Comparison of ENCODE assay signal across 17 cellular contexts in genomic region chr2:85718006-85718391, GRCh38. TPM values are rescaled to one million over a fixed set of nuclear protein-coding genes. Genes with fewer than 3 reads are reported as not detected.
DNase-seq lines count a peak whose midpoint lies in the region; ATAC-seq and TF ChIP-seq lines count a peak whose summit lies in the region.
"Had no signal": no experiment of that assay in that cellular context is flagged by ENCODE, and none has a peak within 500 bp of the region (broad histone marks: within the 10 kb centered on the region; RNA-seq: fewer than 3 reads in every experiment).

No MANE protein-coding gene starts in this region.

- CTCF ChIA-PET in HCT116 (lab: Charles Lee): interaction anchor here (0.9 to 3.3 kb wide), 2 partner anchors 11 to 81 kb away, joined by 4 to 24 read pairs; no protein-coding TSS in a partner anchor

- ATAC-seq in HCT116: no peak
- ATAC-seq in SK-N-SH treated with all-trans-retinoic acid at 6 μM for 48 hours: peak; percentile 79
- peak; percentile 4 for ATAC-seq in gastroesophageal sphincter
- ATAC-seq in HG03457 (IDR thresholded peaks at IDR 0.05; ENCODE audit: unreplicated experiment): no peak
- ATAC-seq in GM21367 (IDR thresholded peaks at IDR 0.05; ENCODE audit: unreplicated experiment): no peak
- ATAC-seq: right cardiac atrium had no signal

- H2AFZ ChIP-seq in HCT116 (ENCODE audit: low read depth, low read length, poor library complexity, severe bottlenecking): no peak overlapping the region

- intact Hi-C loops in HCT116 (cut with micrococcal nuclease): no loop called here

- TF ChIP-seq RAD21 in HCT116 (IDR thresholded peaks at IDR 0.05; ENCODE audit: low read depth): peak; percentile 36; the same call in 1 of the 2 replicates

- TF ChIP-seq EP300 in gastroesophageal sphincter (IDR thresholded peaks at IDR 0.05): no peak

- RAD21 ChIA-PET in HCT116 (lab: Charles Lee; ENCODE audit: low non-redundant PET in 1 of 2, low total read pairs in 2 of 2, uncharacterized antibody in 2 of 2, unreplicated experiment in 2 of 2): no interaction called here

- no peak overlapping the region for H3K4me2 ChIP-seq in HCT116 (ENCODE audit: low read length)

- DNase-seq in HCT116 (ENCODE audit: low read depth, low spot score): no peak
- peak; percentile 51 for DNase-seq in NB4 (ENCODE audit: low read depth)
- no peak for DNase-seq in RKO (ENCODE audit: low spot score)
- DNase-seq: activated CD4-positive, alpha-beta memory T cell treated with anti-CD3 and anti-CD28 coated beads for 36 hours; activated effector memory CD4-positive, alpha-beta T cell treated with Interleukin-2 at 50 U/mL for 16 hours; mammary epithelial cell; NCI-H1048; NCI-H226; right cardiac atrium had no signal

- TF ChIP-seq CTCF in HCT116 (IDR thresholded peaks at IDR 0.05 in 2 of 3, conservative IDR thresholded peaks at IDR 0.05 in 1 of 3; ENCODE audit: borderline replicate concordance in 1 of 3, insufficient read depth in 1 of 3, low read depth in 2 of 3, low read length in 2 of 3) (peak in 2 of 3 experiments; percentile 5 to 21; a peak in 1 of 6 replicates), NB4 (IDR thresholded peaks at IDR 0.05; ENCODE audit: low read depth, low read length) (no peak), gastroesophageal sphincter (IDR thresholded peaks at IDR 0.05) (no peak)

- TF ChIP-seq POLR2A in HCT116 (IDR thresholded peaks at IDR 0.05; ENCODE audit: borderline replicate concordance, extremely low read depth, insufficient read depth, insufficient read length): no peak
- no peak for TF ChIP-seq POLR2A in NB4 (IDR thresholded peaks at IDR 0.05; ENCODE audit: extremely low read depth, insufficient read length)
- TF ChIP-seq POLR2A in gastroesophageal sphincter (IDR thresholded peaks at IDR 0.05): no peak

- H4K20me1 ChIP-seq in HCT116 (ENCODE audit: insufficient read depth): no peaks in the 10 kb centered on the region

- H3K27me3 ChIP-seq in HCT116 (ENCODE audit: insufficient read depth, low read length): no peaks in the 10 kb centered on the region
- no peaks in the 10 kb centered on the region for H3K27me3 ChIP-seq in gastroesophageal sphincter
- H3K27me3 ChIP-seq: ascending aorta, tibial nerve had no signal

- 78 to 92% methylated on average over 6 to 7 of the region's 7 CpGs for WGBS in gastroesophageal sphincter (ENCODE audit: low coverage in 1 of 2), 2 donors

- no TSS peak for BruUV-seq in HCT116 (replicated peaks; lab: Mats Ljungman, UMichigan)

- no peaks in the 10 kb centered on the region for H3K79me2 ChIP-seq in HCT116 (ENCODE audit: insufficient read depth, low read length)

- H3K36me3 ChIP-seq in HCT116 (ENCODE audit: control insufficient read depth in 1 of 2, insufficient read depth in 2 of 2, low read length in 2 of 2): no peaks in the 10 kb centered on the region
- no peaks in the 10 kb centered on the region for H3K36me3 ChIP-seq in gastroesophageal sphincter
- H3K36me3 ChIP-seq: ascending aorta, tibial nerve had no signal

- H3K9me3 ChIP-seq in HCT116 (ENCODE audit: control insufficient read depth in 1 of 2, insufficient read depth in 1 of 2, low read depth in 1 of 2, low read length in 2 of 2) (no peaks in the 10 kb centered on the region), gastroesophageal sphincter (no peaks in the 10 kb centered on the region)
- H3K9me3 ChIP-seq: ascending aorta had no signal

- no peaks in the 10 kb centered on the region for H3K9me2 ChIP-seq in HCT116 (ENCODE audit: insufficient read depth)

- no peaks in the 10 kb centered on the region for H3K4me1 ChIP-seq in HCT116 (ENCODE audit: control insufficient read depth in 1 of 2, insufficient read depth in 2 of 2, low read length in 2 of 2)
- peaks cover 0 to 4% (median 0%) of the 10 kb centered on the region in 3 donors for H3K4me1 ChIP-seq in gastroesophageal sphincter

- POLR2A ChIA-PET in HCT116 (lab: Charles Lee): no interaction called here

- H3K27ac ChIP-seq in HCT116 (ENCODE audit: low read depth, low read length) (no peak overlapping the region), gastroesophageal sphincter (no peak overlapping the region)
- H3K27ac ChIP-seq: ascending aorta, RWPE1, tibial nerve had no signal

- no peak overlapping the region for H3K9ac ChIP-seq in HCT116 (ENCODE audit: low read length)

- H3K4me3 ChIP-seq in HCT116 (replicated peaks in 1 of 2; ENCODE audit: low read depth in 1 of 2, low read length in 2 of 2): no peak overlapping the region
- no peak overlapping the region for H3K4me3 ChIP-seq in NB4 (ENCODE audit: low read depth, low read length)
- H3K4me3 ChIP-seq in gastroesophageal sphincter: no peak overlapping the region
- H3K4me3 ChIP-seq: ascending aorta, tibial nerve had no signal

TF ChIP-seq in HCT116, 20 proteins besides CTCF, POLR2A, EP300 and RAD21 (continues in another document):
- TF ChIP-seq POLR2AphosphoS5 (IDR thresholded peaks at IDR 0.05; ENCODE audit: low read depth, low read length) (no peak), CEBPB (IDR thresholded peaks at IDR 0.05; ENCODE audit: low read depth) (no peak), EGR1 (IDR thresholded peaks at IDR 0.05; ENCODE audit: low read depth) (no peak), SP1 (IDR thresholded peaks at IDR 0.05; ENCODE audit: low read depth) (no peak), ZFX (IDR thresholded peaks at IDR 0.05) (no peak), REST (IDR thresholded peaks at IDR 0.05; ENCODE audit: low read depth) (no peak)

TF ChIP-seq in SK-N-SH treated with all-trans-retinoic acid at 6 μM for 48 hours, 23 proteins besides CTCF, POLR2A, EP300 and RAD21:
- TF ChIP-seq TOX (CRISPR knock-in tag; IDR thresholded peaks at IDR 0.05; ENCODE audit: borderline replicate concordance) (no peak), CSRNP3 (CRISPR knock-in tag; IDR thresholded peaks at IDR 0.05) (no peak), ZFP3 (CRISPR knock-in tag; IDR thresholded peaks at IDR 0.05) (no peak; the same call in 1 of the 2 replicates), TCF4 (CRISPR knock-in tag; IDR thresholded peaks at IDR 0.05; ENCODE audit: borderline replicate concordance) (no peak), TSHZ2 (CRISPR knock-in tag; IDR thresholded peaks at IDR 0.05) (no peak), ESRRG (CRISPR knock-in tag; IDR thresholded peaks at IDR 0.05) (no peak), OSR1 (CRISPR knock-in tag; IDR thresholded peaks at IDR 0.05) (no peak), GLIS3 (CRISPR knock-in tag; IDR thresholded peaks at IDR 0.05) (no peak), ZNF70 (CRISPR knock-in tag; IDR thresholded peaks at IDR 0.05) (no peak), ISL1 (CRISPR knock-in tag; IDR thresholded peaks at IDR 0.05) (no peak), BACH2 (CRISPR knock-in tag; IDR thresholded peaks at IDR 0.05; ENCODE audit: borderline replicate concordance) (no peak), PPARA (CRISPR knock-in tag; IDR thresholded peaks at IDR 0.05; ENCODE audit: borderline replicate concordance) (no peak), ARNTL (CRISPR knock-in tag; IDR thresholded peaks at IDR 0.05; ENCODE audit: borderline replicate concordance, low read depth) (no peak), ZNF8 (CRISPR knock-in tag; IDR thresholded peaks at IDR 0.05) (no peak)
TF ChIP-seq in SK-N-SH treated with all-trans-retinoic acid at 6 μM for 48 hours: peak in this region for 0.

RNA-seq across cellular contexts. Expression of gene GNLY, which starts 23.8 kb away (rescaled TPM):
- 0.74 TPM for total RNA-seq in HCT116 (2021; ENCODE audit: unreplicated experiment)
- 0.09 and 0.17 TPM in 2 replicates for polyA plus RNA-seq in HCT116 (2012)
- 1 to 10 TPM in 1 of 4 donors, under 1 TPM in 1, not detected in 2; 0.54 to 3.1 TPM for total RNA-seq in gastroesophageal sphincter
- total RNA-seq: ascending aorta, HT1080, mammary epithelial cell had no signal
- polyA plus RNA-seq: mammary epithelial cell had no signal

RNA-seq across cellular contexts. Expression of gene ATOH8, which starts 35.8 kb away (rescaled TPM):
- 0.74 TPM for total RNA-seq in HCT116 (2021; ENCODE audit: unreplicated experiment)
- polyA plus RNA-seq in HCT116 (2012): 0.21 and 0.30 TPM in 2 replicates
- total RNA-seq in gastroesophageal sphincter: 10 to 100 TPM; 34.5 to 79.5 (median 59.6) TPM
- total RNA-seq: activated CD4-positive, alpha-beta memory T cell treated with anti-CD3 and anti-CD28 coated beads for 36 hours; mammary epithelial cell had no signal
- polyA plus RNA-seq: mammary epithelial cell had no signal

RNA-seq across cellular contexts. Expression of gene SFTPB, which starts 50.0 kb away (rescaled TPM):
- total RNA-seq in HCT116 (2021; ENCODE audit: unreplicated experiment) (13.3 TPM), gastroesophageal sphincter (not detected)
- 0.10 and 0.22 TPM in 2 replicates for polyA plus RNA-seq in HCT116 (2012)
- total RNA-seq: activated CD4-positive, alpha-beta memory T cell treated with anti-CD3 and anti-CD28 coated beads for 36 hours; ascending aorta; HT1080; mammary epithelial cell; tibial nerve had no signal
- polyA plus RNA-seq: mammary epithelial cell, right cardiac atrium had no signal

Comparison
In these comparisons a context has a peak if more than half of its experiments do, and no peak if none do; other contexts are left out.
1. ATAC-seq: peak in SK-N-SH treated with all-trans-retinoic acid at 6 μM for 48 hours (single experiment) and gastroesophageal sphincter (single experiment); none in HCT116 (single experiment), HG03457 (single experiment) and GM21367 (single experiment).
2. CTCF ChIP-seq: peak in HCT116 (2 of 3); none in NB4 (single experiment) and gastroesophageal sphincter (0 of 4).
3. RNA of gene ATOH8, which starts 35.8 kb away (total RNA-seq): 34.5 to 79.5 TPM in gastroesophageal sphincter; 0.74 TPM in HCT116 (single experiment); every median in the first group is over 10 times any median in the second.
4. RNA of gene SFTPB, which starts 50.0 kb away (total RNA-seq): 13.3 TPM in HCT116 (single experiment); not detected in gastroesophageal sphincter; every median in the first group is over 10 times any median in the second.